11 cellular contexts compared by ENCODE assay signal in the genomic region with DNA sequence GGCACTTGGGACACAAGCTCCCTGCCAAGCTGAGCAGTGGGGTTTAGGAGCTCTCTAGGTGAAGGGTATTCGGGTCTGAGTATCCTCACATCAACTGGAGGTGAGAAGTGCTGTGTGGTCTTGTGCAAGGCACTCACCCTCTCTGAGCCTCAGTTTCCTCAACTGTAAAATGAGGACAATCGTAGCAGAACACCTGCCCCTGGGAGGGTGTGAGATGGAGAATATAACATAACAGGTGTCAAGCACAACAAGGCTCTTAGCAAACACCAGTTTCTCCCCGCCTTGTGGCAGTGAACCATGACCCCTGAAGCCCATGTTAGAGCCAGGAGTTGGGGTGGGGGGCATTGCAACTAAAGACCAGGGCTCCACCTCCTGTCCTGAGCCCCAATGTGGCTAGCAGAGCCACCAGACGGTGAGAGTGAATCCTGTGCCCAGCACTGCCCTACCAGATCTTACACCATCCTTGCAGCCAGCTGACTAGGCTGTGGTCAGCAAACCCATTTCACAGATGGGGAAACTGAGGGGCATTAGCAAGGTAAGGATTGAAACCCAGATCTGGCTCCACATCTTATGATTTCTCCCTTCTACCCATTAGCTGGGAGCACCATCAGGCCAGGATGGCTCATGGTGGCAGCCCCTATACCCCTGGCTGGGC. TPM values are rescaled to one million over a fixed set of nuclear protein-coding genes. Genes with fewer than 3 reads are reported as not detected.
DNase-seq lines count a peak whose midpoint lies in the region; ATAC-seq, FAIRE-seq and TF ChIP-seq lines count a peak whose summit lies in the region.
"Had no signal": no experiment of that assay in that cellular context is flagged by ENCODE, and none has a peak within 500 bp of the region (broad histone marks: within the 10 kb centered on the region; RNA-seq: fewer than 3 reads in every experiment).

No MANE protein-coding gene starts in this region.

- H3K9me3 ChIP-seq in K562 (replicated peaks; ENCODE audit: control insufficient read depth, insufficient read depth, low read depth, low read length) (no peaks in the 10 kb centered on the region), mucosa of rectum (ENCODE audit: control insufficient read depth in 2 of 2, low read length in 2 of 2) (no peaks in the 10 kb centered on the region), thyroid gland (no peaks in the 10 kb centered on the region)

- peaks cover 9% of the 10 kb centered on the region; the same call in 1 of the 2 replicates for H4K20me1 ChIP-seq in K562 (replicated peaks; ENCODE audit: control insufficient read depth, insufficient read depth, low read length)

- no peak overlapping the region; a peak in 2 of 4 replicates for H3K9ac ChIP-seq in K562 (ENCODE audit: insufficient read depth in 1 of 2, low read depth in 2 of 2, low read length in 2 of 2)
- no peak overlapping the region for H3K9ac ChIP-seq in mucosa of rectum (ENCODE audit: low read depth in 1 of 2, low read length in 2 of 2)

- no peak for ATAC-seq in K562

- peaks cover 10% of the 10 kb centered on the region for H3K4me1 Mint-ChIP-seq in T-helper 1 cell treated with Interleukin-12 subunit alpha and Interleukin-12 subunit beta and Interleukin-4 antibody, amounts not matched to agents 30 μg/mL and 1 μg/mL, for 36 hours (ENCODE audit: low read depth)

- peak overlapping the region; percentile 62 for H3K4me3 Mint-ChIP-seq in T-helper 1 cell treated with Interleukin-12 subunit alpha and Interleukin-12 subunit beta and Interleukin-4 antibody, amounts not matched to agents 30 μg/mL and 1 μg/mL, for 36 hours

- H3K9me1 ChIP-seq in K562 (ENCODE audit: control insufficient read depth, insufficient read depth, low read length): no peaks in the 10 kb centered on the region

- H3K79me2 ChIP-seq in K562 (ENCODE audit: control insufficient read depth, insufficient read depth, low read length): peaks cover 20% of the 10 kb centered on the region

- peaks cover 46% of the 10 kb centered on the region for H3K27me3 Mint-ChIP-seq in T-helper 1 cell treated with Interleukin-12 subunit alpha and Interleukin-12 subunit beta and Interleukin-4 antibody, amounts not matched to agents 30 μg/mL and 1 μg/mL, for 36 hours (ENCODE audit: low read depth)

- no TSS peak for BruUV-seq in K562 (replicated peaks; lab: Mats Ljungman, UMichigan)

- H3K27ac Mint-ChIP-seq in T-helper 1 cell treated with Interleukin-12 subunit alpha and Interleukin-12 subunit beta and Interleukin-4 antibody, amounts not matched to agents 30 μg/mL and 1 μg/mL, for 36 hours: no peak overlapping the region

- POLR2A ChIA-PET in K562 (lab: Yijun Ruan, JAX): no interaction called here

- no peak for DNase-seq in T-helper 1 cell
- no peak for DNase-seq in K562 (ENCODE audit: extremely low read depth in 1 of 4, low spot score in 3 of 4)
- DNase-seq in thyroid gland: no peak
- DNase-seq in HuH-7 (ENCODE audit: low spot score): no peak
- no peak for DNase-seq in kidney glomerular epithelial cell (lab: John Stamatoyannopoulos, UW)
- no peak for DNase-seq in NCI-H1436 (lab: John Stamatoyannopoulos, UW)
- DNase-seq: activated CD4-positive, alpha-beta T cell treated with anti-CD3 and anti-CD28 coated beads for 1 hour; activated T-cell treated with anti-CD3 and anti-CD28 coated beads, Interleukin-2, amount 50 U/mL, for 1 hour; NCI-H2107 had no signal

- 0 out of 2 replicates have a peak overlapping the region, but pooled peaks have one; percentile 14 for H2AFZ ChIP-seq in K562 (ENCODE audit: low read depth, low read length)

- no peaks in the 10 kb centered on the region for H3K36me3 Mint-ChIP-seq in T-helper 1 cell treated with Interleukin-12 subunit alpha and Interleukin-12 subunit beta and Interleukin-4 antibody, amounts not matched to agents 30 μg/mL and 1 μg/mL, for 36 hours (ENCODE audit: low read depth)

- no peaks in the 10 kb centered on the region for H3K9me3 Mint-ChIP-seq in T-helper 1 cell treated with Interleukin-12 subunit alpha and Interleukin-12 subunit beta and Interleukin-4 antibody, amounts not matched to agents 30 μg/mL and 1 μg/mL, for 36 hours

- TF ChIP-seq EP300 in K562 (IDR thresholded peaks at IDR 0.05; ENCODE audit: low read length): no peak

- no peak overlapping the region for H3K27ac ChIP-seq in K562 (ENCODE audit: extremely low read depth, low read depth, low read length)
- H3K27ac ChIP-seq in mucosa of rectum (ENCODE audit: low read depth in 2 of 2, low read length in 2 of 2): peak overlapping the region; percentile 31 to 84
- peak overlapping the region; percentile 86 to 92 (median 92) for H3K27ac ChIP-seq in thyroid gland

- CTCF ChIA-PET in K562 (lab: Yijun Ruan, JAX; ENCODE audit: low intra/inter-chr PET ratio): no interaction called here

- no peak for TF ChIP-seq CTCF in K562 (IDR thresholded peaks at IDR 0.05 in 2 of 3, conservative IDR thresholded peaks at IDR 0.05 in 1 of 3; ENCODE audit: insufficient read depth in 2 of 3, low read depth in 1 of 3, low read length in 3 of 3)
- TF ChIP-seq CTCF in thyroid gland (IDR thresholded peaks at IDR 0.05): no peak

- no peak for TF ChIP-seq RAD21 in K562 (CRISPR knock-in tag; conservative IDR thresholded peaks at IDR 0.05 in 1 of 2, IDR thresholded peaks at IDR 0.05 in 1 of 2)

- TF ChIP-seq POLR2A in K562 (conservative IDR thresholded peaks at IDR 0.05) (no peak), thyroid gland (IDR thresholded peaks at IDR 0.05) (no peak)

- H3K36me3 ChIP-seq in K562 (ENCODE audit: control insufficient read depth, insufficient read depth, low read length) (no peaks in the 10 kb centered on the region), mucosa of rectum (ENCODE audit: control insufficient read depth in 2 of 2, insufficient read depth in 2 of 2, low read length in 2 of 2) (no peaks in the 10 kb centered on the region), thyroid gland (no peaks in the 10 kb centered on the region)

- intact Hi-C loops in K562 (cut with micrococcal nuclease) (loop anchor here (1.0 to 10.0 kb wide), 2 partner anchors 119 to 224 kb away; no protein-coding TSS in a partner anchor), thyroid gland (cut with DNase I) (no loop called here)

- H3K27me3 ChIP-seq in K562 (ENCODE audit: control insufficient read depth in 2 of 2, insufficient read depth in 2 of 2, low read length in 2 of 2) (no peaks in the 10 kb centered on the region), mucosa of rectum (ENCODE audit: control insufficient read depth in 2 of 2, insufficient read depth in 2 of 2, low read length in 2 of 2) (peaks cover 13% of the 10 kb centered on the region in 2 donors), thyroid gland (peaks cover 5% of the 10 kb centered on the region)

- 51% methylated on average over 4 of the region's 4 CpGs for WGBS in K562 (ENCODE audit: insufficient coverage, low coverage, missing lambda C conversion rate)
- WGBS in thyroid gland, 2 donors: 74 to 84% methylated on average over 3 to 4 of the region's 4 CpGs

- no peak overlapping the region; the same call in 1 of the 2 replicates for H3K4me2 ChIP-seq in K562 (ENCODE audit: insufficient read depth, low read length)

- in situ Hi-C loops in K562 (cut with MboI): no loop called here

- no peak overlapping the region for H3K4me3 ChIP-seq in K562
- H3K4me3 ChIP-seq in mucosa of rectum (ENCODE audit: low read length in 2 of 2): no peak overlapping the region
- H3K4me3 ChIP-seq in thyroid gland (replicated peaks in 1 of 3): no peak overlapping the region

- H3K4me1 ChIP-seq in K562 (replicated peaks in 1 of 2; ENCODE audit: control insufficient read depth in 2 of 2, insufficient read depth in 2 of 2, low read length in 2 of 2): peaks cover 22 to 76% of the 10 kb centered on the region in 2 experiments; a peak in 4 of 5 replicates
- H3K4me1 ChIP-seq in mucosa of rectum (ENCODE audit: control insufficient read depth in 2 of 2, insufficient read depth in 2 of 2, low read length in 2 of 2): peaks cover 21 to 23% of the 10 kb centered on the region in 2 donors
- peaks cover 18 to 57% of the 10 kb centered on the region in 2 donors for H3K4me1 ChIP-seq in thyroid gland

- FAIRE-seq in K562 (lab: Jason Lieb, UNC): no peak

TF ChIP-seq in K562, 482 proteins besides CTCF, POLR2A, EP300 and RAD21 (continues in another document):
- TF ChIP-seq HNRNPLL (IDR thresholded peaks at IDR 0.05; ENCODE audit: low read depth, low read length, poor library complexity, severe bottlenecking) (no peak), TCF3 (CRISPR knock-in tag; IDR thresholded peaks at IDR 0.05) (0 out of 2 replicates have a peak, but pooled peaks have one; percentile 1)
- TF ChIP-seq, protein P1, sequence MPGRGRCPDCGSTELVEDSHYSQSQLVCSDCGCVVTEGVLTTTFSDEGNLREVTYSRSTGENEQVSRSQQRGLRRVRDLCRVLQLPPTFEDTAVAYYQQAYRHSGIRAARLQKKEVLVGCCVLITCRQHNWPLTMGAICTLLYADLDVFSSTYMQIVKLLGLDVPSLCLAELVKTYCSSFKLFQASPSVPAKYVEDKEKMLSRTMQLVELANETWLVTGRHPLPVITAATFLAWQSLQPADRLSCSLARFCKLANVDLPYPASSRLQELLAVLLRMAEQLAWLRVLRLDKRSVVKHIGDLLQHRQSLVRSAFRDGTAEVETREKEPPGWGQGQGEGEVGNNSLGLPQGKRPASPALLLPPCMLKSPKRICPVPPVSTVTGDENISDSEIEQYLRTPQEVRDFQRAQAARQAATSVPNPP (IDR thresholded peaks at IDR 0.05; ENCODE audit: borderline replicate concordance, insufficient read depth, insufficient read length): no peak

RNA-seq across cellular contexts. Expression of a gene that starts 2.6 kb away (rescaled TPM):
- 63.2 and 146 TPM in 2 replicates for total RNA-seq in K562 (2011; cell fraction: chromatin; rRNA removed; ENCODE audit: low replicate concordance)
- total RNA-seq in K562 (2011; cell fraction: nucleolus; rRNA removed): 60.7 and 67.2 TPM in 2 replicates
- total RNA-seq in K562 (2011; cell fraction: nucleoplasm; rRNA removed): 60.1 and 91.1 TPM in 2 replicates
- total RNA-seq in K562 (2014; rRNA removed): 10.6 and 17.2 TPM in 2 replicates
- total RNA-seq in K562 (2014; rRNA removed; fragmentation: Illumina TruSeq; extraction: Trizol): 8.4 and 11.2 TPM in 2 replicates
- 18.6 and 18.8 TPM in 2 replicates for total RNA-seq in K562 (2015; rRNA removed; fragmentation: Illumina TruSeq; extraction: Trizol)
- total RNA-seq in K562 (2021): 28.1 and 28.2 TPM in 2 replicates
- polyA plus RNA-seq in K562 (2011; rRNA removed): 14.0 and 18.1 TPM in 2 replicates
- polyA plus RNA-seq in K562 (2011; cell fraction: cytosol; rRNA removed): 16.9 and 18.1 TPM in 2 replicates
- 98.5 and 119 TPM in 2 replicates for polyA plus RNA-seq in K562 (2011; cell fraction: nucleus; rRNA removed)
- 27.6 and 28.7 TPM in 2 replicates for polyA plus RNA-seq in K562 (2012)
- polyA plus RNA-seq in K562 (2014; fragmentation: Illumina TruSeq; extraction: Trizol): 28.8 and 33.3 TPM in 2 replicates
- polyA plus RNA-seq in K562 (2014; fragmentation: Nextera tagmentation; extraction: Ambion mirVana): under 1 TPM; 0.34 to 0.70 TPM
- 24.8 and 24.9 TPM in 2 replicates for polyA plus RNA-seq in K562 (2014; rRNA removed)
- 10.0 and 13.0 TPM in 2 replicates for polyA minus RNA-seq in K562 (2011; rRNA and poly(A)+ RNA removed)
- polyA minus RNA-seq in K562 (2011; cell fraction: cytosol; rRNA and poly(A)+ RNA removed): 16.8 and 20.7 TPM in 2 replicates
- polyA minus RNA-seq in K562 (2011; cell fraction: nucleus; rRNA and poly(A)+ RNA removed): 24.2 and 31.4 TPM in 2 replicates
- total RNA-seq in thyroid gland: 10 to 100 TPM; 50.7 to 69.8 (median 60.8) TPM
